Comparison of ENCODE assay signal across 8 cellular contexts in the genomic region with DNA sequence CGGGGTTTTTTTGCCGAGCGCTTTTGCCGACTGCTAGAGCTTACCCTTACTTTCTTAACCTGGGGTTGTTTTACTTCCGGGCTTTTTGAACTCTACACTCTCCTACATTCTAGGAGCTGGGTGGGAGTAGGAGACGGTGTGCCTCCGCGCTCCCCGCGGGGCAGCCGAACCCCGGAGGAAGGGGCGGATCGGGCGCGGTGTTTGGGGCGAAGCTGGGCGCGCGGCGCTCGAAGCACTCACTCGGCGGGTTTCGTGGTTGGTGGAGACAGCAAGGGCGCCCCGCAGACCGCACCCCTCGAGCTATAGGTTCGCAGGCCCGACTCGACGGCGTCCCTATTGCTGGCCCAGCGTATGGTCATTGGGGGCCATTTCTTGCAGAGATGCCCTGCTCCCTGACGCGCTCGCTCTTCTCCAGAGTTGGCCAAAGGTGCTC. TPM values are rescaled to one million over a fixed set of nuclear protein-coding genes. Genes with fewer than 3 reads are reported as not detected.
A peak's percentile ranks its signal among the peaks of the same experiment; 100 is the strongest.
DNase-seq lines count a peak whose midpoint lies in the region; ATAC-seq and TF ChIP-seq lines count a peak whose summit lies in the region.

No MANE protein-coding gene starts in this region.

- peak overlapping the region; percentile 84 for H3K4me2 ChIP-seq in DOHH2 (ENCODE audit: low read length)

- no peaks in the 10 kb centered on the region for H3K9me3 Mint-ChIP-seq in activated naive CD4-positive, alpha-beta T cell treated with anti-CD3 and anti-CD28 coated beads for 36 hours

- ATAC-seq in GM21447 (IDR thresholded peaks at IDR 0.05; ENCODE audit: unreplicated experiment), result peak; percentile 68

- intact Hi-C loops in activated naive CD4-positive, alpha-beta T cell treated with anti-CD3 and anti-CD28 coated beads for 36 hours (cut with micrococcal nuclease), result loop anchor here (1.0 to 2.0 kb wide), 6 partner anchors 8 to 458 kb away; partner anchors contain the start of genes CC2D2B and CCNJ
- intact Hi-C loops in posterior cingulate gyrus (cut with DNase I), result loop anchor here (1.0 to 5.0 kb wide), 2 partner anchors 40 to 438 kb away; partner anchors contain the start of gene TCTN3
- intact Hi-C loops in vagina (cut with DNase I), result loop anchor here (2.0 kb wide), 1 partner anchor 40 kb away; no protein-coding TSS in a partner anchor

- H3K9me3 ChIP-seq in DOHH2 (ENCODE audit: control insufficient read depth, insufficient read depth, low read length), result no peaks in the 10 kb centered on the region
- no peaks in the 10 kb centered on the region for H3K9me3 ChIP-seq in HUES48 (ENCODE audit: control insufficient read depth, insufficient read depth, low read length)
- no peaks in the 10 kb centered on the region for H3K9me3 ChIP-seq in cardiac muscle cell (ENCODE audit: low read depth)
- H3K9me3 ChIP-seq in vagina, result no peaks in the 10 kb centered on the region

- 0 out of 2 replicates have a peak, but pooled peaks cover 7% of the 10 kb centered on the region for H3F3A ChIP-seq in DOHH2 (ENCODE audit: control insufficient read depth, insufficient read depth)

- H3K9me2 ChIP-seq in DOHH2 (replicated peaks; ENCODE audit: control insufficient read depth, low read length), result no peaks in the 10 kb centered on the region

- peak overlapping the region; percentile 97 for H3K4me3 Mint-ChIP-seq in activated naive CD4-positive, alpha-beta T cell treated with anti-CD3 and anti-CD28 coated beads for 36 hours

- CTCF ChIA-PET in activated naive CD4-positive, alpha-beta T cell treated with anti-CD3 and anti-CD28 coated beads for 36 hours (lab: Charles Lee), result interaction anchor here (1.0 to 1.9 kb wide), 4 partner anchors 11 to 113 kb away, joined by 3 to 14 read pairs (median 4); no protein-coding TSS in a partner anchor

- peak overlapping the region; percentile 78 for H3K4me3 ChIP-seq in DOHH2 (ENCODE audit: low read length)
- H3K4me3 ChIP-seq in HUES48 (ENCODE audit: low read depth, low read length), result peak overlapping the region; percentile 97
- H3K4me3 ChIP-seq in cardiac muscle cell, result peak overlapping the region; percentile 70
- peak overlapping the region; percentile 75 to 77 for H3K4me3 ChIP-seq in vagina

- H3K27me3 ChIP-seq in DOHH2 (ENCODE audit: control insufficient read depth, low read length), result no peaks in the 10 kb centered on the region
- H3K27me3 ChIP-seq in HUES48 (ENCODE audit: control insufficient read depth, insufficient read depth, low read length), result no peaks in the 10 kb centered on the region; the same call in 1 of the 2 replicates
- peaks cover 3% of the 10 kb centered on the region for H3K27me3 ChIP-seq in cardiac muscle cell
- H3K27me3 ChIP-seq in vagina, result no peaks in the 10 kb centered on the region

- H3K4me1 ChIP-seq in DOHH2 (ENCODE audit: control insufficient read depth, low read length), result peaks cover 24% of the 10 kb centered on the region
- peaks cover 17% of the 10 kb centered on the region for H3K4me1 ChIP-seq in HUES48 (ENCODE audit: control insufficient read depth, insufficient read depth, low read length)
- peaks cover 10% of the 10 kb centered on the region for H3K4me1 ChIP-seq in cardiac muscle cell (ENCODE audit: low read depth)
- H3K4me1 ChIP-seq in vagina, result peaks cover 13% of the 10 kb centered on the region

- peaks cover 21% of the 10 kb centered on the region for H3K79me2 ChIP-seq in DOHH2 (ENCODE audit: control insufficient read depth, low read length)

- H3K27ac Mint-ChIP-seq in activated naive CD4-positive, alpha-beta T cell treated with anti-CD3 and anti-CD28 coated beads for 36 hours, result peak overlapping the region; percentile 99

- peak overlapping the region; percentile 99 for H3K9ac ChIP-seq in HUES48 (ENCODE audit: low read depth, low read length)

- no peaks in the 10 kb centered on the region for H4K20me1 ChIP-seq in DOHH2 (ENCODE audit: control insufficient read depth, insufficient read depth, low read depth, low read length)

- no peak for TF ChIP-seq POLR2A in vagina (IDR thresholded peaks at IDR 0.05)

- peaks cover 24% of the 10 kb centered on the region for H3K36me3 Mint-ChIP-seq in activated naive CD4-positive, alpha-beta T cell treated with anti-CD3 and anti-CD28 coated beads for 36 hours (ENCODE audit: low read depth)

- peaks cover 28% of the 10 kb centered on the region for H3K36me3 ChIP-seq in DOHH2 (ENCODE audit: control insufficient read depth, low read length)
- H3K36me3 ChIP-seq in HUES48 (ENCODE audit: control insufficient read depth, insufficient read depth, low read length), result peaks cover 30% of the 10 kb centered on the region
- H3K36me3 ChIP-seq in cardiac muscle cell, result peaks cover 23% of the 10 kb centered on the region
- peaks cover 0 to 28% of the 10 kb centered on the region in 2 donors for H3K36me3 ChIP-seq in vagina

- DNase-seq in SHP77 (lab: John Stamatoyannopoulos, UW) (peak; percentile 61 to 70), cardiac muscle cell (ENCODE audit: low read depth in 1 of 2, low spot score in 1 of 2) (peak; percentile 88 to 89), posterior cingulate gyrus (peak in 9 of 10 donors; percentile 43 to 92 (median 54)), vagina (ENCODE audit: extremely low spot score in 2 of 2) (no peak)
- peak; percentile 69 for DNase-seq in activated naive CD4-positive, alpha-beta T cell treated with anti-CD3 and anti-CD28 coated beads for 36 hours

- peaks cover 24% of the 10 kb centered on the region for H3K27me3 Mint-ChIP-seq in activated naive CD4-positive, alpha-beta T cell treated with anti-CD3 and anti-CD28 coated beads for 36 hours (ENCODE audit: low read depth)

- TF ChIP-seq CTCF in DOHH2 (IDR thresholded peaks at IDR 0.05; ENCODE audit: low read depth, low read length, poor library complexity, severe bottlenecking) (peak; percentile 17), cardiac muscle cell (IDR thresholded peaks at IDR 0.05; ENCODE audit: low read depth, low read length) (no peak), vagina (IDR thresholded peaks at IDR 0.05) (no peak)

- H3K4me1 Mint-ChIP-seq in activated naive CD4-positive, alpha-beta T cell treated with anti-CD3 and anti-CD28 coated beads for 36 hours (ENCODE audit: low read depth), result peaks cover 13% of the 10 kb centered on the region

- H3K27ac ChIP-seq in DOHH2 (ENCODE audit: low read depth, low read length) (peak overlapping the region; percentile 86), HUES48 (ENCODE audit: low read depth, low read length) (peak overlapping the region; percentile 100), cardiac muscle cell (peak overlapping the region; percentile 99), vagina (peak overlapping the region; percentile 89)

RNA-seq across cellular contexts. Expression of gene ZNF518A, which starts 0.2 kb away (rescaled TPM):
- 10 to 100 TPM; 10.7 to 12.1 TPM for total RNA-seq in activated naive CD4-positive, alpha-beta T cell treated with anti-CD3 and anti-CD28 coated beads for 36 hours
- total RNA-seq in cardiac muscle cell, result 12.9 and 20.7 TPM in 2 replicates
- polyA plus RNA-seq in cardiac muscle cell, result 22.7 and 29.0 TPM in 2 replicates
- 12.5 TPM for total RNA-seq in vagina

Comparison
In these comparisons a context has a peak if more than half of its experiments do, and no peak if none do; other contexts are left out.
1. DNase-seq: peak in SHP77 (2 of 2), activated naive CD4-positive, alpha-beta T cell treated with anti-CD3 and anti-CD28 coated beads for 36 hours (single experiment), cardiac muscle cell (2 of 2) and posterior cingulate gyrus (9 of 10); none in vagina (0 of 2).
2. Peak in every context shown above with its lines, with median percentiles within 50 percentile points of each other: H3K27ac ChIP-seq and H3K4me3 ChIP-seq.